Comparison of ENCODE assay signal across 10 cellular contexts in genomic region chr13:20193924-20194631, GRCh38. TPM values are rescaled to one million over a fixed set of nuclear protein-coding genes. Genes with fewer than 3 reads are reported as not detected.
DNase-seq lines count a peak whose midpoint lies in the region; ATAC-seq and TF ChIP-seq lines count a peak whose summit lies in the region.
"Had no signal": no experiment of that assay in that cellular context is flagged by ENCODE, and none has a peak within 500 bp of the region (broad histone marks: within the 10 kb centered on the region; RNA-seq: fewer than 3 reads in every experiment).

No MANE protein-coding gene starts in this region.

- peaks cover 14% of the 10 kb centered on the region for H3K4me1 ChIP-seq in foreskin keratinocyte

- H3K27me3 ChIP-seq in foreskin keratinocyte: no peaks in the 10 kb centered on the region

- no peaks in the 10 kb centered on the region for H3K36me3 Mint-ChIP-seq in activated naive CD4-positive, alpha-beta T cell treated with anti-CD3 and anti-CD28 coated beads, Interleukin-2, amount 10 ng/mL, durations not matched to agents 7 days and 5 days
- peaks cover 8% of the 10 kb centered on the region for H3K36me3 Mint-ChIP-seq in T-helper 17 cell (ENCODE audit: low read depth)
- H3K36me3 Mint-ChIP-seq in stimulated activated naive B cell treated with anti-CD40 and anti-IgM and Interleukin-4, amounts not matched to agents 10 μg/mL and 1 μg/mL and 100 μg/mL, for 72 hours: peaks cover 0 to 4% of the 10 kb centered on the region in 2 donors

- H3K9me3 ChIP-seq in T-helper 17 cell (ENCODE audit: control insufficient read depth, low read length, poor library complexity, severe bottlenecking): no peaks in the 10 kb centered on the region

- CTCF ChIA-PET in activated naive CD4-positive, alpha-beta T cell treated with anti-CD3 and anti-CD28 coated beads, Interleukin-2, amount 10 ng/mL, durations not matched to agents 7 days and 5 days (lab: Charles Lee): interaction anchor here (0.6 kb wide), 1 partner anchor 711 kb away, joined by 3 read pairs; no protein-coding TSS in a partner anchor

- peak overlapping the region; percentile 68 for H3K4me3 Mint-ChIP-seq in activated naive CD4-positive, alpha-beta T cell treated with anti-CD3 and anti-CD28 coated beads, Interleukin-2, amount 10 ng/mL, durations not matched to agents 7 days and 5 days
- peak overlapping the region; percentile 89 for H3K4me3 Mint-ChIP-seq in T-helper 17 cell
- peak overlapping the region; percentile 79 to 86 for H3K4me3 Mint-ChIP-seq in stimulated activated naive B cell treated with anti-CD40 and anti-IgM and Interleukin-4, amounts not matched to agents 10 μg/mL and 1 μg/mL and 100 μg/mL, for 72 hours

- H3K4me1 Mint-ChIP-seq in activated naive CD4-positive, alpha-beta T cell treated with anti-CD3 and anti-CD28 coated beads, Interleukin-2, amount 10 ng/mL, durations not matched to agents 7 days and 5 days: peaks cover 28% of the 10 kb centered on the region
- H3K4me1 Mint-ChIP-seq in T-helper 17 cell: peaks cover 22% of the 10 kb centered on the region
- peaks cover 21 to 31% of the 10 kb centered on the region in 2 donors for H3K4me1 Mint-ChIP-seq in stimulated activated naive B cell treated with anti-CD40 and anti-IgM and Interleukin-4, amounts not matched to agents 10 μg/mL and 1 μg/mL and 100 μg/mL, for 72 hours

- peaks cover 85% of the 10 kb centered on the region for H3K27me3 Mint-ChIP-seq in activated naive CD4-positive, alpha-beta T cell treated with anti-CD3 and anti-CD28 coated beads, Interleukin-2, amount 10 ng/mL, durations not matched to agents 7 days and 5 days
- peaks cover 61% of the 10 kb centered on the region for H3K27me3 Mint-ChIP-seq in T-helper 17 cell
- peaks cover 49 to 54% of the 10 kb centered on the region in 2 donors for H3K27me3 Mint-ChIP-seq in stimulated activated naive B cell treated with anti-CD40 and anti-IgM and Interleukin-4, amounts not matched to agents 10 μg/mL and 1 μg/mL and 100 μg/mL, for 72 hours

- peak; percentile 28 for DNase-seq in activated naive CD4-positive, alpha-beta T cell treated with anti-CD3 and anti-CD28 coated beads, Interleukin-2, amount 10 ng/mL, durations not matched to agents 7 days and 5 days
- no peak for DNase-seq in activated naive CD4-positive, alpha-beta T cell (lab: John Stamatoyannopoulos, UW)
- DNase-seq in T-helper 17 cell: no peak
- DNase-seq in foreskin keratinocyte: peak in 1 of 2 donors; percentile 68
- peak; percentile 11 for DNase-seq in stimulated activated naive B cell treated with anti-CD40 and anti-IgM and Interleukin-4, amounts not matched to agents 10 μg/mL and 1 μg/mL and 100 μg/mL, for 72 hours
- DNase-seq in NCI-H187 treated with DMSO at 0.1 percent for 48 hours (lab: John Stamatoyannopoulos, UW): no peak
- no peak for DNase-seq in ACHN
- DNase-seq: activated gamma-delta T cell treated with Interleukin-2 at 50 U/mL for 16 hours had no signal

- peak overlapping the region; percentile 62 for H3K27ac ChIP-seq in foreskin keratinocyte

- in situ Hi-C loops in ACHN (cut with HindIII; ENCODE audit: low pct_ligation_motif_present, low pct_unique_long_range_greater_than_20kb, low sequenced_read_pairs): no loop called here

- ATAC-seq in T-helper 17 cell: peak; percentile 46
- ATAC-seq in foreskin keratinocyte: peak; percentile 7
- ATAC-seq in stimulated activated naive B cell treated with anti-CD40 and anti-IgM and Interleukin-4, amounts not matched to agents 10 μg/mL and 1 μg/mL and 100 μg/mL, for 72 hours (replicated peaks): peak; percentile 56 to 64
- ATAC-seq in GM21717 (IDR thresholded peaks at IDR 0.05; ENCODE audit: unreplicated experiment): no peak

- H3K9me3 Mint-ChIP-seq in activated naive CD4-positive, alpha-beta T cell treated with anti-CD3 and anti-CD28 coated beads, Interleukin-2, amount 10 ng/mL, durations not matched to agents 7 days and 5 days: no peaks in the 10 kb centered on the region
- H3K9me3 Mint-ChIP-seq in stimulated activated naive B cell treated with anti-CD40 and anti-IgM and Interleukin-4, amounts not matched to agents 10 μg/mL and 1 μg/mL and 100 μg/mL, for 72 hours: no peaks in the 10 kb centered on the region

- no peak overlapping the region for H3K27ac Mint-ChIP-seq in activated naive CD4-positive, alpha-beta T cell treated with anti-CD3 and anti-CD28 coated beads, Interleukin-2, amount 10 ng/mL, durations not matched to agents 7 days and 5 days
- H3K27ac Mint-ChIP-seq in T-helper 17 cell: peak overlapping the region; percentile 16
- no peak overlapping the region for H3K27ac Mint-ChIP-seq in stimulated activated naive B cell treated with anti-CD40 and anti-IgM and Interleukin-4, amounts not matched to agents 10 μg/mL and 1 μg/mL and 100 μg/mL, for 72 hours

- no peak for TF ChIP-seq CTCF in foreskin keratinocyte (conservative IDR thresholded peaks at IDR 0.05)

RNA-seq across cellular contexts. Expression of gene GJB2, which starts 1.3 kb away (rescaled TPM):
- total RNA-seq in T-helper 17 cell: not detected
- 229 and 393 TPM in 2 replicates for total RNA-seq in foreskin keratinocyte
- polyA plus RNA-seq in foreskin keratinocyte: 203 and 308 TPM in 2 replicates

RNA-seq across cellular contexts. Expression of gene GJA3, which starts 33.2 kb away (rescaled TPM):
- total RNA-seq in T-helper 17 cell (under 1 TPM in 1 of 2 donors, not detected in 1; 0.12 TPM), foreskin keratinocyte (0.07 and 0.11 TPM in 2 replicates)
- polyA plus RNA-seq in foreskin keratinocyte: 0.01 and 0.03 TPM in 2 replicates

RNA-seq across cellular contexts. Expression of gene GJB6, which starts 38.0 kb away (rescaled TPM):
- total RNA-seq in T-helper 17 cell (1 to 10 TPM; 1.3 to 3.3 TPM), foreskin keratinocyte (8.7 and 19.0 TPM in 2 replicates)
- polyA plus RNA-seq in foreskin keratinocyte: 6.2 and 12.4 TPM in 2 replicates
- total RNA-seq: HT1080 had no signal

Comparison
In these comparisons a context has a peak if more than half of its experiments do, and no peak if none do; other contexts are left out.
1. DNase-seq: peak in activated naive CD4-positive, alpha-beta T cell treated with anti-CD3 and anti-CD28 coated beads, Interleukin-2, amount 10 ng/mL, durations not matched to agents 7 days and 5 days (single experiment) and stimulated activated naive B cell treated with anti-CD40 and anti-IgM and Interleukin-4, amounts not matched to agents 10 μg/mL and 1 μg/mL and 100 μg/mL, for 72 hours (single experiment); none in activated naive CD4-positive, alpha-beta T cell (0 of 4), T-helper 17 cell (0 of 3), NCI-H187 treated with DMSO at 0.1 percent for 48 hours (single experiment) and ACHN (single experiment).
2. RNA of gene GJB2, which starts 1.3 kb away (total RNA-seq): 229 to 393 TPM in foreskin keratinocyte; not detected in T-helper 17 cell; every median in the first group is over 100 times any median in the second.
3. Peak in every context shown above with its lines, with median percentiles within 50 percentile points of each other: H3K4me3 Mint-ChIP-seq.